14 cellular contexts compared by ENCODE assay signal in the genomic region with DNA sequence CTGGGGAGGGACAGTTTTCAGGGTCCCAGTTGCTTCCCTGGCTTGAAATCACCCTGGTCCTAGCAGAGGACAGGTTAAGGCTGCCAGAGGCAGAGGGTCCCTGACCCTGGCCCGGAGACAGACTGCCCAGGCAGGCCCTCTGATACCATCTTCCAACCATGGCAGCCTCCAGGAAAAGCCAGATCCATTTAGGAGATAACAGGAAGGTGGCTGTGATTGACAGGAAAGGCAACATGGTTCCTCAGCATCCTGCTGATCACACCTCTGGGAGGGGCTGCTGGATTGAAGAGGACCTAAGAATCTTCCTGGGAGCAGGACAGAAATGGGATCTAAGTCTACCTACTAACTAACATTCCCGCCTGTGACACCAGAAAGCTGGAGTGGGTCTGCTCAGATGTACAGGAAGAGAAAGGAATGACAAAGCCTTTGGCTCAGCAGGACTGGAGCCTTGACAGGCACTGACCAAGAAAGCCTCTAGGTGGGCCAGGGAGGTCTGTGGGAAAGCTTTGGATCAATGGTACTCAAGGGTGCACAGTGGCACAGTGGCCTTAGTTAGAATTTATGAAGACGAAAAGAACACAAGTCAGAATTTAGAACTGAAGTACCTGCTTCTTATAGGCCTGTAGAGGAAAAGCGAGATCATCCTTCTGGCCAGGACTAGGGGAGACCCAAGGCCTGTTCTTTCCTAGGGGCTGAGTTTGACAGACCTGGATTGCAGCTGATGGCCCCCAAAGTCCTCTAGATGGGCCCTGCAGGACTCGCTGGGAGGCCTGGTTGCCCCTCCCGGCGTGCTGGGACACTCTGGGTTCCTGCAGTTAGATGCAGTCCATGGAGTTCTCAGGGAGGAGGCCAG. TPM values are rescaled to one million over a fixed set of nuclear protein-coding genes. Genes with fewer than 3 reads are reported as not detected.
DNase-seq lines count a peak whose midpoint lies in the region; ATAC-seq, FAIRE-seq and TF ChIP-seq lines count a peak whose summit lies in the region.
"Had no signal": no experiment of that assay in that cellular context is flagged by ENCODE, and none has a peak within 500 bp of the region (broad histone marks: within the 10 kb centered on the region; RNA-seq: fewer than 3 reads in every experiment).

No MANE protein-coding gene starts in this region.

- H3K4me1 Mint-ChIP-seq in stimulated activated memory B cell treated with anti-CD40 and anti-IgM and Interleukin-4, amounts not matched to agents 10 μg/mL and 1 μg/mL and 100 μg/mL, for 72 hours = peaks cover 35% of the 10 kb centered on the region

- H3K27me3 Mint-ChIP-seq in stimulated activated memory B cell treated with anti-CD40 and anti-IgM and Interleukin-4, amounts not matched to agents 10 μg/mL and 1 μg/mL and 100 μg/mL, for 72 hours = no peaks in the 10 kb centered on the region
- H3K27me3 Mint-ChIP-seq: stimulated activated naive CD8-positive, alpha-beta T cell treated with anti-CD3 and anti-CD28 coated beads, Interleukin-15, amount 100 ng/mL, for 72 hours had no signal

- no peak overlapping the region for H3K14ac ChIP-seq in trophoblast cell (ENCODE audit: low read length)

- H3K4me3 ChIP-seq in WERI-Rb-1 (ENCODE audit: low read depth, low read length) (no peak overlapping the region), right lobe of liver (no peak overlapping the region), trophoblast cell (ENCODE audit: low read depth, low read length) (no peak overlapping the region)

- intact Hi-C loops in right lobe of liver (cut with DNase I) = no loop called here

- H3K36me3 Mint-ChIP-seq in stimulated activated memory B cell treated with anti-CD40 and anti-IgM and Interleukin-4, amounts not matched to agents 10 μg/mL and 1 μg/mL and 100 μg/mL, for 72 hours = no peaks in the 10 kb centered on the region

- no peak overlapping the region for H3K9ac ChIP-seq in trophoblast cell (ENCODE audit: low read length)

- WGBS in right lobe of liver (ENCODE audit: insufficient coverage, low coverage, low lambda C conversion rate, missing lambda C conversion rate) = no CpG with 5 or more reads among the region's 7 CpGs
- WGBS in trophoblast cell (ENCODE audit: extremely low coverage, insufficient coverage, insufficient read length) = no CpG with 5 or more reads among the region's 7 CpGs

- TF ChIP-seq CTCF in WERI-Rb-1 (IDR thresholded peaks at IDR 0.05; ENCODE audit: low read depth, low read length) (no peak), right lobe of liver (IDR thresholded peaks at IDR 0.05) (no peak)

- H2BK5ac ChIP-seq in trophoblast cell (ENCODE audit: low read depth, low read length, poor library complexity) = no peak overlapping the region

- H3K9me3 Mint-ChIP-seq in stimulated activated memory B cell treated with anti-CD40 and anti-IgM and Interleukin-4, amounts not matched to agents 10 μg/mL and 1 μg/mL and 100 μg/mL, for 72 hours = no peaks in the 10 kb centered on the region
- H3K9me3 Mint-ChIP-seq: stimulated activated naive CD8-positive, alpha-beta T cell treated with anti-CD3 and anti-CD28 coated beads, Interleukin-15, amount 100 ng/mL, for 72 hours had no signal

- no peak overlapping the region for H3K4ac ChIP-seq in trophoblast cell (ENCODE audit: low read depth, low read length)

- no peaks in the 10 kb centered on the region for H3K27me3 ChIP-seq in WERI-Rb-1 (ENCODE audit: insufficient read depth, low read depth, severe bottlenecking)
- no peaks in the 10 kb centered on the region for H3K27me3 ChIP-seq in right lobe of liver
- H3K27me3 ChIP-seq in trophoblast cell (ENCODE audit: insufficient read depth, low read length) = no peaks in the 10 kb centered on the region

- H2BK12ac ChIP-seq in trophoblast cell (ENCODE audit: low read length) = no peak overlapping the region

- no peak overlapping the region for H4K91ac ChIP-seq in trophoblast cell (ENCODE audit: low read depth, low read length)

- H3K79me2 ChIP-seq in trophoblast cell (ENCODE audit: control insufficient read depth, insufficient read depth, low read length, poor library complexity) = peaks cover 2% of the 10 kb centered on the region

- H3K4me2 ChIP-seq in trophoblast cell (ENCODE audit: low read length) = no peak overlapping the region

- DNase-seq in GM12891 (ENCODE audit: insufficient read length, low spot score) (no peak), WERI-Rb-1 (no peak), right lobe of liver (no peak), trophoblast cell (no peak), UCSD-AML1 (lab: John Stamatoyannopoulos, UW; ENCODE audit: unreplicated experiment) (no peak)
- DNase-seq: activated CD8-positive, alpha-beta memory T cell treated with anti-CD3 and anti-CD28 coated beads for 24 hours; stimulated activated naive CD8-positive, alpha-beta T cell treated with anti-CD3 and anti-CD28 coated beads, Interleukin-15, amount 100 ng/mL, for 72 hours; SW 1271 had no signal

- H3K36me3 ChIP-seq in WERI-Rb-1 (peaks cover 36% of the 10 kb centered on the region), right lobe of liver (no peaks in the 10 kb centered on the region), trophoblast cell (ENCODE audit: control insufficient read depth in 1 of 2, insufficient read depth in 2 of 2, low read length in 2 of 2) (peaks cover 10 to 13% of the 10 kb centered on the region in 2 experiments)

- peaks cover 4% of the 10 kb centered on the region for H3K79me1 ChIP-seq in trophoblast cell (ENCODE audit: low read length)

- H3K23ac ChIP-seq in trophoblast cell (ENCODE audit: low read length) = no peak overlapping the region

- H4K8ac ChIP-seq in trophoblast cell (ENCODE audit: low read depth, low read length) = no peak overlapping the region

- peak overlapping the region; percentile 5 for H3K27ac Mint-ChIP-seq in stimulated activated memory B cell treated with anti-CD40 and anti-IgM and Interleukin-4, amounts not matched to agents 10 μg/mL and 1 μg/mL and 100 μg/mL, for 72 hours

- H3K9me3 ChIP-seq in WERI-Rb-1 (ENCODE audit: severe bottlenecking) = no peaks in the 10 kb centered on the region
- no peaks in the 10 kb centered on the region for H3K9me3 ChIP-seq in right lobe of liver
- H3K9me3 ChIP-seq in trophoblast cell (ENCODE audit: insufficient read depth, low read depth, low read length) = no peaks in the 10 kb centered on the region

- ATAC-seq in right lobe of liver (no peak), GM19023 (IDR thresholded peaks at IDR 0.05; ENCODE audit: unreplicated experiment) (no peak), HG02588 (IDR thresholded peaks at IDR 0.05; ENCODE audit: unreplicated experiment) (no peak)
- ATAC-seq in stimulated activated memory B cell treated with anti-CD40 and anti-IgM and Interleukin-4, amounts not matched to agents 10 μg/mL and 1 μg/mL and 100 μg/mL, for 72 hours = no peak
- ATAC-seq: stimulated activated naive CD8-positive, alpha-beta T cell treated with anti-CD3 and anti-CD28 coated beads, Interleukin-15, amount 100 ng/mL, for 72 hours had no signal

- H4K12ac ChIP-seq in trophoblast cell (ENCODE audit: low read depth, low read length) = no peak overlapping the region

- H2BK120ac ChIP-seq in trophoblast cell (ENCODE audit: insufficient read depth, low read length, poor library complexity) = no peak overlapping the region

- TF ChIP-seq POLR2A in GM12891 (IDR thresholded peaks at IDR 0.05; ENCODE audit: low read depth, low read length) (0 out of 2 replicates have a peak, but pooled peaks have one; percentile 4), right lobe of liver (IDR thresholded peaks at IDR 0.05) (no peak)

- no peak overlapping the region for H3K4me3 Mint-ChIP-seq in stimulated activated memory B cell treated with anti-CD40 and anti-IgM and Interleukin-4, amounts not matched to agents 10 μg/mL and 1 μg/mL and 100 μg/mL, for 72 hours

- peaks cover 0 to 30% (median 14%) of the 10 kb centered on the region in 4 donors for H3K4me1 ChIP-seq in right lobe of liver
- H3K4me1 ChIP-seq in trophoblast cell (ENCODE audit: control insufficient read depth in 1 of 2, insufficient read depth in 2 of 2, low read length in 2 of 2) = peaks cover 12 to 20% of the 10 kb centered on the region in 2 experiments

- H2AFZ ChIP-seq in trophoblast cell (ENCODE audit: insufficient read depth, low read length, poor library complexity) = no peak overlapping the region

- peak overlapping the region; percentile 95 for H3K27ac ChIP-seq in WERI-Rb-1
- peak overlapping the region; percentile 94 to 98 (median 98) for H3K27ac ChIP-seq in right lobe of liver
- H3K27ac ChIP-seq in trophoblast cell (ENCODE audit: low read depth, low read length) = no peak overlapping the region

- no peak for FAIRE-seq in GM12891 (lab: Jason Lieb, UNC)
- FAIRE-seq: astrocyte had no signal

- no peak overlapping the region for H3K18ac ChIP-seq in trophoblast cell (ENCODE audit: low read length)

- no peak overlapping the region for H2AK5ac ChIP-seq in trophoblast cell (ENCODE audit: low read length)

TF ChIP-seq in GM12891, 5 proteins besides CTCF, POLR2A, EP300 and RAD21:
- TF ChIP-seq PAX5 (IDR thresholded peaks at IDR 0.05; ENCODE audit: insufficient read depth, low read length, severe bottlenecking) = no peak
- no peak for TF ChIP-seq TAF1 (IDR thresholded peaks at IDR 0.05; ENCODE audit: low read depth, low read length)
- no peak for TF ChIP-seq POU2F2 (IDR thresholded peaks at IDR 0.05; ENCODE audit: low read depth, low read length)
- TF ChIP-seq POLR2AphosphoS5 (IDR thresholded peaks at IDR 0.05; ENCODE audit: low read depth, low read length) = no peak
- TF ChIP-seq SPI1 (IDR thresholded peaks at IDR 0.05; ENCODE audit: low read depth, low read length) = no peak

RNA-seq across cellular contexts. Expression of gene PRKACA, which starts 2.3 kb away (rescaled TPM):
- 26.6 TPM for polyA plus RNA-seq in GM12891 (2012; ENCODE audit: low read depth, missing spikeins)
- total RNA-seq in right lobe of liver = 10 to 100 TPM; 54.8 to 87.5 (median 63.1) TPM
- polyA plus RNA-seq in trophoblast cell (2013) = 55.0 and 56.5 TPM in 2 replicates

RNA-seq across cellular contexts. Expression of gene ASF1B, which starts 16.5 kb away (rescaled TPM):
- polyA plus RNA-seq in GM12891 (2012; ENCODE audit: low read depth, missing spikeins) = 59.6 TPM
- 1 to 10 TPM in 2 of 6 experiments, under 1 TPM in 4; 0.24 to 5.3 (median 0.61) TPM for total RNA-seq in right lobe of liver
- 14.9 and 16.1 TPM in 2 replicates for polyA plus RNA-seq in trophoblast cell (2013)

RNA-seq across cellular contexts. Expression of gene SAMD1, which starts 29.3 kb away (rescaled TPM):
- 20.3 TPM for polyA plus RNA-seq in GM12891 (2012; ENCODE audit: low read depth, missing spikeins)
- 10 to 100 TPM in 5 of 6 experiments, 1 to 10 TPM in 1; 10.0 to 25.3 (median 15.6) TPM for total RNA-seq in right lobe of liver
- 68.4 and 68.7 TPM in 2 replicates for polyA plus RNA-seq in trophoblast cell (2013)

RNA-seq across cellular contexts. Expression of gene C19orf67, which starts 34.3 kb away (rescaled TPM):
- 0.06 TPM for polyA plus RNA-seq in GM12891 (2012; ENCODE audit: low read depth, missing spikeins)
- under 1 TPM in 1 of 6 experiments, not detected in 5; 0.27 TPM for total RNA-seq in right lobe of liver
- 0.19 TPM in 1 of 2 replicates, not detected in the other for polyA plus RNA-seq in trophoblast cell (2013)
- total RNA-seq: astrocyte, fibroblast of villous mesenchyme, lower leg skin had no signal

RNA-seq across cellular contexts. Expression of gene MISP3, which starts 47.3 kb away (rescaled TPM):
- polyA plus RNA-seq in GM12891 (2012; ENCODE audit: low read depth, missing spikeins) = 0.54 TPM
- total RNA-seq in right lobe of liver = 10 to 100 TPM in 1 of 6 experiments, 1 to 10 TPM in 5; 3.6 to 12.0 (median 6.1) TPM
- 10.5 and 10.9 TPM in 2 replicates for polyA plus RNA-seq in trophoblast cell (2013)
